Comparison of ENCODE assay signal across 8 cellular contexts in genomic region chrX:83845397-83845796, GRCh38. TPM values are rescaled to one million over a fixed set of nuclear protein-coding genes. Genes with fewer than 3 reads are reported as not detected.
DNase-seq lines count a peak whose midpoint lies in the region; ATAC-seq and TF ChIP-seq lines count a peak whose summit lies in the region.

No MANE protein-coding gene starts in this region.

- H3K27me3 ChIP-seq in heart right ventricle (no peaks in the 10 kb centered on the region), Peyer's patch (no peaks in the 10 kb centered on the region), fibroblast of lung (ENCODE audit: control insufficient read depth, insufficient read depth, low read length) (no peaks in the 10 kb centered on the region), smooth muscle cell (ENCODE audit: low read depth) (no peaks in the 10 kb centered on the region)

- DNase-seq in heart right ventricle (no peak), left ventricle myocardium superior (no peak), Peyer's patch (no peak), fibroblast of lung (ENCODE audit: low read depth in 2 of 2) (peak; percentile 9 to 15), smooth muscle cell (lab: John Stamatoyannopoulos, UW; ENCODE audit: unreplicated experiment) (no peak)
- peak; percentile 23 for DNase-seq in Jurkat, Clone E6-1 (ENCODE audit: low read depth, low spot score)
- no peak for DNase-seq in activated effector memory CD4-positive, alpha-beta T cell treated with anti-CD3 and anti-CD28 coated beads, Interleukin-2, amount 50 U/mL, for 16 hours

- H3K4me3 ChIP-seq in heart right ventricle = no peak overlapping the region
- no peak overlapping the region for H3K4me3 ChIP-seq in Jurkat, Clone E6-1 (ENCODE audit: low read length)
- H3K4me3 ChIP-seq in Peyer's patch = no peak overlapping the region
- H3K4me3 ChIP-seq in fibroblast of lung (replicated peaks in 1 of 4; ENCODE audit: control extremely low read depth in 1 of 4, insufficient read depth in 1 of 4, low read depth in 3 of 4, low read length in 4 of 4) = no peak overlapping the region
- H3K4me3 ChIP-seq in smooth muscle cell = no peak overlapping the region

- intact Hi-C loops in heart right ventricle (cut with DNase I) (no loop called here), left ventricle myocardium superior (cut with micrococcal nuclease) (no loop called here)

- peak in 7 of 9 donors; percentile 34 to 65 (median 46) for TF ChIP-seq CTCF in heart right ventricle (IDR thresholded peaks at IDR 0.05)
- TF ChIP-seq CTCF in Peyer's patch (IDR thresholded peaks at IDR 0.05) = peak in 4 of 6 experiments; percentile 14 to 42 (median 16)
- TF ChIP-seq CTCF in fibroblast of lung (conservative IDR thresholded peaks at IDR 0.05 in 1 of 2, IDR thresholded peaks at IDR 0.05 in 1 of 2; ENCODE audit: low read depth in 1 of 2, low read length in 2 of 2) = peak; percentile 36 to 52
- TF ChIP-seq CTCF in smooth muscle cell (IDR thresholded peaks at IDR 0.05; ENCODE audit: borderline replicate concordance, insufficient read depth, poor library complexity, severe bottlenecking) = peak; percentile 59

- TF ChIP-seq POLR2A in Peyer's patch (IDR thresholded peaks at IDR 0.05) = no peak

- peaks cover 0 to 5% (median 0%) of the 10 kb centered on the region in 11 donors for H3K9me3 ChIP-seq in heart right ventricle
- H3K9me3 ChIP-seq in Peyer's patch = no peaks in the 10 kb centered on the region
- H3K9me3 ChIP-seq in fibroblast of lung (ENCODE audit: control insufficient read depth, insufficient read depth, low read depth, low read length) = no peaks in the 10 kb centered on the region
- H3K9me3 ChIP-seq in smooth muscle cell (replicated peaks; ENCODE audit: low read depth) = no peaks in the 10 kb centered on the region

- no peak overlapping the region for H2AFZ ChIP-seq in fibroblast of lung (ENCODE audit: low read length)
- H2AFZ ChIP-seq in smooth muscle cell (ENCODE audit: low read depth) = no peak overlapping the region

- no peak for ATAC-seq in heart right ventricle
- ATAC-seq in left ventricle myocardium superior = no peak
- ATAC-seq in GM21825 (IDR thresholded peaks at IDR 0.05; ENCODE audit: unreplicated experiment) = peak; percentile 99

- no peaks in the 10 kb centered on the region for H3K79me2 ChIP-seq in fibroblast of lung (ENCODE audit: control insufficient read depth, insufficient read depth, low read length)
- H3K79me2 ChIP-seq in smooth muscle cell (ENCODE audit: low read depth) = no peaks in the 10 kb centered on the region

- H3K4me1 ChIP-seq in heart right ventricle (no peaks in the 10 kb centered on the region), Peyer's patch (no peaks in the 10 kb centered on the region), fibroblast of lung (ENCODE audit: control insufficient read depth, extremely low read depth, insufficient read depth, low read length) (no peaks in the 10 kb centered on the region), smooth muscle cell (ENCODE audit: low read depth) (no peaks in the 10 kb centered on the region)

- H3K27ac ChIP-seq in heart right ventricle = no peak overlapping the region
- no peak overlapping the region for H3K27ac ChIP-seq in Peyer's patch
- no peak overlapping the region for H3K27ac ChIP-seq in fibroblast of lung (ENCODE audit: insufficient read depth, low read length)
- H3K27ac ChIP-seq in smooth muscle cell (ENCODE audit: low read depth) = no peak overlapping the region

- 6 to 13% methylated on average over 2 of the region's 2 CpGs for WGBS in heart right ventricle, 2 donors
- 28% methylated on average over 2 of the region's 2 CpGs for WGBS in smooth muscle cell (ENCODE audit: low lambda C conversion rate)

- no peaks in the 10 kb centered on the region for H3F3A ChIP-seq in smooth muscle cell (ENCODE audit: low read depth)

- H3K9ac ChIP-seq in fibroblast of lung (ENCODE audit: insufficient read depth, low read length) = no peak overlapping the region
- H3K9ac ChIP-seq in smooth muscle cell (ENCODE audit: low read depth) = no peak overlapping the region

- no peaks in the 10 kb centered on the region for H3K36me3 ChIP-seq in heart right ventricle
- H3K36me3 ChIP-seq in Peyer's patch = no peaks in the 10 kb centered on the region
- no peaks in the 10 kb centered on the region for H3K36me3 ChIP-seq in fibroblast of lung (ENCODE audit: control insufficient read depth, insufficient read depth, low read length)
- H3K36me3 ChIP-seq in smooth muscle cell (ENCODE audit: low read depth) = no peaks in the 10 kb centered on the region

- no peak overlapping the region for H3K4me2 ChIP-seq in fibroblast of lung (ENCODE audit: extremely low read depth, insufficient read depth, low read length)
- H3K4me2 ChIP-seq in smooth muscle cell = no peak overlapping the region

- H4K20me1 ChIP-seq in fibroblast of lung (ENCODE audit: control insufficient read depth, extremely low read depth, insufficient read depth, low read length) = no peaks in the 10 kb centered on the region
- H4K20me1 ChIP-seq in smooth muscle cell (ENCODE audit: low read depth) = no peaks in the 10 kb centered on the region

RNA-seq across cellular contexts. Expression of gene CYLC1, which starts 15.5 kb away (rescaled TPM):
- total RNA-seq in heart right ventricle = not detected
- not detected for polyA plus RNA-seq in heart right ventricle
- total RNA-seq in left ventricle myocardium superior = not detected
- polyA plus RNA-seq in Jurkat, Clone E6-1 (2012; ENCODE audit: insufficient read depth, insufficient read length) = not detected
- not detected for total RNA-seq in Peyer's patch
- not detected in 2 replicates for total RNA-seq in fibroblast of lung
- polyA plus RNA-seq in fibroblast of lung = not detected in 2 replicates
- polyA plus RNA-seq in fibroblast of lung (2012) = not detected in 2 replicates
- not detected in 2 replicates for polyA minus RNA-seq in fibroblast of lung (ENCODE audit: low replicate concordance)
- total RNA-seq in smooth muscle cell = not detected in 2 replicates
- not detected in 2 replicates for polyA plus RNA-seq in smooth muscle cell

Comparison
In these comparisons a context has a peak if more than half of its experiments do, and no peak if none do; other contexts are left out.
1. DNase-seq: peak in Jurkat, Clone E6-1 (single experiment) and fibroblast of lung (2 of 2); none in heart right ventricle (0 of 2), left ventricle myocardium superior (single experiment), Peyer's patch (0 of 3), smooth muscle cell (single experiment) and activated effector memory CD4-positive, alpha-beta T cell treated with anti-CD3 and anti-CD28 coated beads, Interleukin-2, amount 50 U/mL, for 16 hours (single experiment).
2. Peak in every context shown above with its lines, with median percentiles within 50 percentile points of each other: CTCF ChIP-seq.